ENCODE assay signal across 12 cellular contexts in genomic region chr16:50203681-50204080, GRCh38. TPM values are rescaled to one million over a fixed set of nuclear protein-coding genes. Genes with fewer than 3 reads are reported as not detected.
DNase-seq lines count a peak whose midpoint lies in the region; ATAC-seq and TF ChIP-seq lines count a peak whose summit lies in the region.
"Had no signal": no experiment of that assay in that cellular context is flagged by ENCODE, and none has a peak within 500 bp of the region (broad histone marks: within the 10 kb centered on the region; RNA-seq: fewer than 3 reads in every experiment).

No MANE protein-coding gene starts in this region.

- H3K9me3 Mint-ChIP-seq in CD4-positive, alpha-beta memory T cell: no peaks in the 10 kb centered on the region
- H3K9me3 Mint-ChIP-seq: activated T-helper 2 cell treated with anti-CD3 and anti-CD28 coated beads, Interferon-gamma antibody, Interleukin-2, Interleukin-4, amounts not matched to agents 10 μg/mL and 5 μg/mL and 100 μg/mL, durations not matched to agents 14 hours and 24 hours and 36 hours had no signal

- no peak overlapping the region for H3K27ac ChIP-seq in CD4-positive, alpha-beta memory T cell (ENCODE audit: low read depth, low read length)
- H3K27ac ChIP-seq in SJSA1: peak overlapping the region; percentile 88
- H3K27ac ChIP-seq in effector memory CD4-positive, alpha-beta T cell (ENCODE audit: insufficient read depth, low read length, poor library complexity, severe bottlenecking): no peak overlapping the region
- H3K27ac ChIP-seq: neutrophil, VCaP had no signal

- intact Hi-C loops in CD4-positive, alpha-beta memory T cell (cut with micrococcal nuclease): no loop called here

- H3K27ac Mint-ChIP-seq in CD4-positive, alpha-beta memory T cell: peak overlapping the region in 4 of 7 donors; percentile 24 to 69 (median 34)
- H3K27ac Mint-ChIP-seq: activated T-helper 2 cell treated with anti-CD3 and anti-CD28 coated beads, Interferon-gamma antibody, Interleukin-2, Interleukin-4, amounts not matched to agents 10 μg/mL and 5 μg/mL and 100 μg/mL, durations not matched to agents 14 hours and 24 hours and 36 hours had no signal

- no peak for DNase-seq in CD4-positive, alpha-beta memory T cell
- DNase-seq in SJSA1 (ENCODE audit: low read depth in 1 of 2, low spot score in 2 of 2) (peak in 1 of 2 experiments; percentile 26), fibroblast of villous mesenchyme (ENCODE audit: low read depth) (no peak), NCI-H1092 (lab: John Stamatoyannopoulos, UW) (no peak)
- no peak for DNase-seq in effector memory CD4-positive, alpha-beta T cell
- no peak for DNase-seq in stimulated activated CD4-positive, alpha-beta T cell treated with anti-CD3 and anti-CD28 coated beads, Interleukin-2, amount 100 ng/mL, for 24 hours
- DNase-seq: NCI-H2029 had no signal

- H3K36me3 Mint-ChIP-seq in CD4-positive, alpha-beta memory T cell: no peaks in the 10 kb centered on the region

- H3K4me2 ChIP-seq in skeletal muscle satellite cell (ENCODE audit: low read length): peak overlapping the region; percentile 75

- H3K4me3 Mint-ChIP-seq in CD4-positive, alpha-beta memory T cell: peak overlapping the region in 2 of 8 donors; percentile 2 to 5

- POLR2A ChIA-PET in CD4-positive, alpha-beta memory T cell (lab: Charles Lee; ENCODE audit: partially characterized antibody): interaction anchor here (0.6 kb wide), 1 partner anchor 52 kb away, joined by 3 read pairs; no protein-coding TSS in a partner anchor

- ATAC-seq in GM19452 (IDR thresholded peaks at IDR 0.05; ENCODE audit: unreplicated experiment): no peak

- H3K36me3 ChIP-seq in CD4-positive, alpha-beta memory T cell (ENCODE audit: insufficient read depth, low read length): no peaks in the 10 kb centered on the region
- H3K36me3 ChIP-seq in SJSA1 (no peaks in the 10 kb centered on the region), skeletal muscle satellite cell (ENCODE audit: insufficient read depth, low read length) (no peaks in the 10 kb centered on the region)
- no peaks in the 10 kb centered on the region for H3K36me3 ChIP-seq in effector memory CD4-positive, alpha-beta T cell (ENCODE audit: control insufficient read depth, insufficient read depth, low read length)
- H3K36me3 ChIP-seq: neutrophil had no signal

- H3K9me3 ChIP-seq in CD4-positive, alpha-beta memory T cell (ENCODE audit: control insufficient read depth in 1 of 2, low read length in 2 of 2): no peaks in the 10 kb centered on the region
- H3K9me3 ChIP-seq in SJSA1 (replicated peaks) (no peaks in the 10 kb centered on the region), skeletal muscle satellite cell (replicated peaks; ENCODE audit: low read length) (no peaks in the 10 kb centered on the region)
- H3K9me3 ChIP-seq in effector memory CD4-positive, alpha-beta T cell (ENCODE audit: control insufficient read depth, low read length): no peaks in the 10 kb centered on the region
- H3K9me3 ChIP-seq: neutrophil had no signal

- peaks cover 27% of the 10 kb centered on the region for H3K4me1 ChIP-seq in CD4-positive, alpha-beta memory T cell (ENCODE audit: insufficient read depth, low read length)
- H3K4me1 ChIP-seq in SJSA1 (replicated peaks): peaks cover 64% of the 10 kb centered on the region
- H3K4me1 ChIP-seq in skeletal muscle satellite cell (ENCODE audit: control insufficient read depth, insufficient read depth, low read length): peaks cover 52% of the 10 kb centered on the region
- no peaks in the 10 kb centered on the region for H3K4me1 ChIP-seq in effector memory CD4-positive, alpha-beta T cell (ENCODE audit: control insufficient read depth, insufficient read depth, low read length, poor library complexity, severe bottlenecking)

- CTCF ChIA-PET in CD4-positive, alpha-beta memory T cell (lab: Charles Lee; ENCODE audit: partially characterized antibody): interaction anchor here (1.5 kb wide), 1 partner anchor 11 kb away, joined by 4 read pairs; no protein-coding TSS in a partner anchor

- peak overlapping the region; percentile 78 for H3K9ac ChIP-seq in skeletal muscle satellite cell (ENCODE audit: low read depth, low read length)

- H3K27me3 ChIP-seq in CD4-positive, alpha-beta memory T cell (ENCODE audit: insufficient read depth, low read length): no peaks in the 10 kb centered on the region
- H3K27me3 ChIP-seq in SJSA1 (replicated peaks): no peaks in the 10 kb centered on the region
- H3K27me3 ChIP-seq in skeletal muscle satellite cell (ENCODE audit: control insufficient read depth, insufficient read depth, low read length): no peaks in the 10 kb centered on the region
- H3K27me3 ChIP-seq in effector memory CD4-positive, alpha-beta T cell (replicated peaks; ENCODE audit: control insufficient read depth, insufficient read depth, low read length, poor library complexity, severe bottlenecking): no peaks in the 10 kb centered on the region
- H3K27me3 ChIP-seq: neutrophil had no signal

- no peak overlapping the region for H3K4me3 ChIP-seq in CD4-positive, alpha-beta memory T cell (ENCODE audit: low read length in 2 of 2)
- H3K4me3 ChIP-seq in SJSA1 (no peak overlapping the region), fibroblast of villous mesenchyme (ENCODE audit: low read depth, low read length) (peak overlapping the region; percentile 1), skeletal muscle satellite cell (ENCODE audit: low read length) (peak overlapping the region; percentile 31)
- no peak overlapping the region for H3K4me3 ChIP-seq in effector memory CD4-positive, alpha-beta T cell (ENCODE audit: insufficient read depth, low read depth, low read length, poor library complexity, severe bottlenecking)

- H3K4me1 Mint-ChIP-seq in CD4-positive, alpha-beta memory T cell: peaks cover 31 to 64% (median 54%) of the 10 kb centered on the region in 4 donors

- TF ChIP-seq CTCF in fibroblast of villous mesenchyme (IDR thresholded peaks at IDR 0.05; ENCODE audit: insufficient read depth, low read depth, low read length): no peak

- H3K27me3 Mint-ChIP-seq in CD4-positive, alpha-beta memory T cell: no peaks in the 10 kb centered on the region

RNA-seq across cellular contexts. Expression of gene TENT4B, which starts 50.6 kb away (rescaled TPM):
- 10 to 100 TPM; 22.4 to 23.5 TPM for total RNA-seq in CD4-positive, alpha-beta memory T cell
- polyA plus RNA-seq in CD4-positive, alpha-beta memory T cell: 1 to 10 TPM; 2.7 to 8.1 TPM
- 10.5 and 14.5 TPM in 2 replicates for total RNA-seq in SJSA1 (2014; rRNA removed; shearing (Covaris generic))
- total RNA-seq in fibroblast of villous mesenchyme: 7.1 and 12.5 TPM in 2 replicates
- total RNA-seq in skeletal muscle satellite cell (2012; rRNA removed): 9.9 and 10.7 TPM in 2 replicates

Comparison
In these comparisons a context has a peak if more than half of its experiments do, and no peak if none do; other contexts are left out.
1. H3K4me3 ChIP-seq: peak in fibroblast of villous mesenchyme (single experiment) and skeletal muscle satellite cell (single experiment); none in CD4-positive, alpha-beta memory T cell (0 of 2), SJSA1 (single experiment) and effector memory CD4-positive, alpha-beta T cell (single experiment).